ENCODE assay signal across 3 cellular contexts in genomic region chr11:43619863-43620505, GRCh38.
TF ChIP-seq lines count a peak whose summit lies in the region.

No MANE protein-coding gene starts in this region.

TF ChIP-seq in A549, 52 proteins besides CTCF, POLR2A, EP300 and RAD21 (continued from another document):
- TF ChIP-seq REST (IDR thresholded peaks at IDR 0.05) (no peak), GATA3 (IDR thresholded peaks at IDR 0.05; ENCODE audit: borderline replicate concordance) (no peak), ESRRA (IDR thresholded peaks at IDR 0.05; ENCODE audit: borderline replicate concordance, low read length) (no peak), MAFK (IDR thresholded peaks at IDR 0.05; ENCODE audit: partially characterized antibody) (peak; percentile 39)
TF ChIP-seq in A549: peak in this region for 1.

TF ChIP-seq in IMR-90, 13 proteins besides CTCF, POLR2A, EP300 and RAD21 (continued from another document):
- TF ChIP-seq CEBPB (IDR thresholded peaks at IDR 0.05; ENCODE audit: low read depth, low read length) (no peak), FOS (IDR thresholded peaks at IDR 0.05; ENCODE audit: low read depth, low read length) (no peak)

TF ChIP-seq in K562, 482 proteins besides CTCF, POLR2A, EP300 and RAD21 (continued from another document):
- TF ChIP-seq MAFK (IDR thresholded peaks at IDR 0.05; ENCODE audit: low read length), result 0 out of 2 replicates have a peak, but pooled peaks have one; percentile 21
- TF ChIP-seq ZNF584 (CRISPR knock-in tag; IDR thresholded peaks at IDR 0.05; ENCODE audit: low read depth), result no peak
- no peak for TF ChIP-seq ATF2 (CRISPR knock-in tag; IDR thresholded peaks at IDR 0.05)
- TF ChIP-seq ZNF316 (IDR thresholded peaks at IDR 0.05), result peak; percentile 67
- peak; percentile 82 for TF ChIP-seq MAFG (tag; conservative IDR thresholded peaks at IDR 0.05)
- no peak for TF ChIP-seq ZNF551 (CRISPR knock-in tag; IDR thresholded peaks at IDR 0.05)
- no peak for TF ChIP-seq E2F5 (CRISPR knock-in tag; IDR thresholded peaks at IDR 0.05)
- TF ChIP-seq ADNP (tag; IDR thresholded peaks at IDR 0.05), result peak; percentile 51; the same call in 1 of the 2 replicates
